Comparison of ENCODE assay signal across 28 cellular contexts in genomic region chr14:75493580-75494130, GRCh38. TPM values are rescaled to one million over a fixed set of nuclear protein-coding genes. Genes with fewer than 3 reads are reported as not detected.
DNase-seq lines count a peak whose midpoint lies in the region; ATAC-seq, FAIRE-seq and TF ChIP-seq lines count a peak whose summit lies in the region.
"Had no signal": no experiment of that assay in that cellular context is flagged by ENCODE, and none has a peak within 500 bp of the region (broad histone marks: within the 10 kb centered on the region; RNA-seq: fewer than 3 reads in every experiment).

No MANE protein-coding gene starts in this region.

- H3K27me3 ChIP-seq in lung (ENCODE audit: control insufficient read depth, insufficient read depth), result no peaks in the 10 kb centered on the region
- H3K27me3 ChIP-seq: BLaER1 treated with 17β-estradiol and CSF1 and Interleukin-3, amounts not matched to agents 10 nM and 100 nM; gastrocnemius medialis; MG63 had no signal

- WGBS in lung, 2 donors, result 61% methylated on average over 8 of the region's 8 CpGs

- peak; percentile 36 for DNase-seq in activated CD4-positive, alpha-beta memory T cell treated with anti-CD3 and anti-CD28 coated beads for 36 hours
- no peak for DNase-seq in activated CD4-positive, alpha-beta memory T cell treated with anti-CD3 and anti-CD28 coated beads, Interleukin-2, amount 10 ng/mL, durations not matched to agents 7 days and 5 days
- DNase-seq in GM12891 (ENCODE audit: insufficient read length, low spot score) (no peak), T-helper 17 cell (no peak), lung (ENCODE audit: low spot score) (peak; percentile 11), NCI-H1105 (lab: John Stamatoyannopoulos, UW) (no peak)
- DNase-seq: ACHN; activated gamma-delta T cell treated with Interleukin-2 at 50 U/mL for 16 hours; effector CD8-positive, alpha-beta T cell; gastrocnemius medialis; GOT3; IMR-90; kidney; mammary epithelial cell; MG63; NCI-H146; nucleus accumbens; SHP77; stimulated activated CD4-positive, alpha-beta T cell treated with anti-CD3 and anti-CD28 coated beads, Interleukin-12 subunit alpha, Interleukin-12 subunit beta, amount 100 ng/mL, for 4 hours; stimulated activated CD8-positive, alpha-beta memory T cell treated with anti-CD3 and anti-CD28 coated beads, Interleukin-4, amount 100 ng/mL, for 48 hours; T-cell had no signal

- ATAC-seq in T-helper 17 cell (no peak), lung (ENCODE audit: insufficient read depth, low FRiP score) (no peak), GM19452 (IDR thresholded peaks at IDR 0.05; ENCODE audit: unreplicated experiment) (no peak), GM18519 (IDR thresholded peaks at IDR 0.05; ENCODE audit: low FRiP score, unreplicated experiment) (no peak)
- ATAC-seq: T-cell had no signal

- TF ChIP-seq POLR2A in GM12891 (IDR thresholded peaks at IDR 0.05; ENCODE audit: low read depth, low read length), result no peak

- H3K4me1 Mint-ChIP-seq in activated CD4-positive, alpha-beta memory T cell treated with anti-CD3 and anti-CD28 coated beads for 36 hours (ENCODE audit: low read depth), result peaks cover 56% of the 10 kb centered on the region
- H3K4me1 Mint-ChIP-seq in activated CD4-positive, alpha-beta memory T cell treated with anti-CD3 and anti-CD28 coated beads, Interleukin-2, amount 10 ng/mL, durations not matched to agents 7 days and 5 days, result peaks cover 62% of the 10 kb centered on the region
- H3K4me1 Mint-ChIP-seq in T-helper 17 cell, result peaks cover 12% of the 10 kb centered on the region

- H3K4me3 ChIP-seq in lung, result no peak overlapping the region
- H3K4me3 ChIP-seq: BLaER1 treated with 17β-estradiol and CSF1 and Interleukin-3, amounts not matched to agents 10 nM and 100 nM; gastrocnemius medialis; MG63 had no signal

- H3K27me3 Mint-ChIP-seq in activated CD4-positive, alpha-beta memory T cell treated with anti-CD3 and anti-CD28 coated beads for 36 hours, result no peaks in the 10 kb centered on the region
- H3K27me3 Mint-ChIP-seq in activated CD4-positive, alpha-beta memory T cell treated with anti-CD3 and anti-CD28 coated beads, Interleukin-2, amount 10 ng/mL, durations not matched to agents 7 days and 5 days, result no peaks in the 10 kb centered on the region
- peaks cover 12% of the 10 kb centered on the region for H3K27me3 Mint-ChIP-seq in T-helper 17 cell
- H3K27me3 Mint-ChIP-seq: T-cell had no signal

- H3K9me3 ChIP-seq in T-helper 17 cell (ENCODE audit: control insufficient read depth, low read length, poor library complexity, severe bottlenecking) (no peaks in the 10 kb centered on the region), lung (ENCODE audit: control insufficient read depth in 2 of 2, insufficient read depth in 1 of 2, low read length in 1 of 2) (peaks cover 0 to 1% of the 10 kb centered on the region in 2 donors)
- H3K9me3 ChIP-seq: BLaER1 treated with 17β-estradiol and CSF1 and Interleukin-3, amounts not matched to agents 10 nM and 100 nM; gastrocnemius medialis; MG63 had no signal

- H3K27ac Mint-ChIP-seq in activated CD4-positive, alpha-beta memory T cell treated with anti-CD3 and anti-CD28 coated beads for 36 hours, result peak overlapping the region; percentile 73
- no peak overlapping the region for H3K27ac Mint-ChIP-seq in activated CD4-positive, alpha-beta memory T cell treated with anti-CD3 and anti-CD28 coated beads, Interleukin-2, amount 10 ng/mL, durations not matched to agents 7 days and 5 days
- H3K27ac Mint-ChIP-seq in T-helper 17 cell, result peak overlapping the region; percentile 43
- H3K27ac Mint-ChIP-seq: T-cell had no signal

- H3K36me3 ChIP-seq in lung (ENCODE audit: control insufficient read depth in 2 of 2, insufficient read depth in 2 of 2, low read length in 2 of 2), result no peaks in the 10 kb centered on the region
- H3K36me3 ChIP-seq: BLaER1 treated with 17β-estradiol and CSF1 and Interleukin-3, amounts not matched to agents 10 nM and 100 nM; gastrocnemius medialis; MG63 had no signal

- POLR2A ChIA-PET in activated CD4-positive, alpha-beta memory T cell treated with anti-CD3 and anti-CD28 coated beads for 36 hours (lab: Charles Lee), result interaction anchor here (0.9 kb wide), 1 partner anchor 68 kb away, joined by 3 read pairs; no protein-coding TSS in a partner anchor
- POLR2A ChIA-PET in activated CD4-positive, alpha-beta memory T cell treated with anti-CD3 and anti-CD28 coated beads, Interleukin-2, amount 10 ng/mL, durations not matched to agents 7 days and 5 days (lab: Charles Lee), result interaction anchor here (1.6 kb wide), 1 partner anchor 21 kb away, joined by 4 read pairs; no protein-coding TSS in a partner anchor

- peak; percentile 63 for FAIRE-seq in GM12891 (lab: Jason Lieb, UNC)
- FAIRE-seq: astrocyte, kidney had no signal

- no peak overlapping the region for H3K27ac ChIP-seq in lung (ENCODE audit: low read depth in 1 of 2, low read length in 1 of 2)
- H3K27ac ChIP-seq: BLaER1 treated with 17β-estradiol and CSF1 and Interleukin-3, amounts not matched to agents 10 nM and 100 nM; VCaP had no signal

- no peaks in the 10 kb centered on the region for H3K4me1 ChIP-seq in lung (ENCODE audit: control insufficient read depth in 2 of 2, insufficient read depth in 2 of 2, low read length in 2 of 2)

- H3K9me3 Mint-ChIP-seq in activated CD4-positive, alpha-beta memory T cell treated with anti-CD3 and anti-CD28 coated beads for 36 hours, result peaks cover 3% of the 10 kb centered on the region
- peaks cover 6% of the 10 kb centered on the region for H3K9me3 Mint-ChIP-seq in activated CD4-positive, alpha-beta memory T cell treated with anti-CD3 and anti-CD28 coated beads, Interleukin-2, amount 10 ng/mL, durations not matched to agents 7 days and 5 days
- H3K9me3 Mint-ChIP-seq: T-cell had no signal

- intact Hi-C loops in activated CD4-positive, alpha-beta memory T cell treated with anti-CD3 and anti-CD28 coated beads for 36 hours (cut with micrococcal nuclease), result loop anchor here (1.0 to 2.0 kb wide), 3 partner anchors 17 to 167 kb away; partner anchors contain the start of genes ERG28 and TTLL5

- H3K4me3 Mint-ChIP-seq in activated CD4-positive, alpha-beta memory T cell treated with anti-CD3 and anti-CD28 coated beads for 36 hours, result no peak overlapping the region
- no peak overlapping the region for H3K4me3 Mint-ChIP-seq in activated CD4-positive, alpha-beta memory T cell treated with anti-CD3 and anti-CD28 coated beads, Interleukin-2, amount 10 ng/mL, durations not matched to agents 7 days and 5 days
- H3K4me3 Mint-ChIP-seq in T-helper 17 cell, result no peak overlapping the region
- H3K4me3 Mint-ChIP-seq: T-cell had no signal

- TF ChIP-seq CTCF in lung (IDR thresholded peaks at IDR 0.05; ENCODE audit: control extremely low read depth, extremely low read depth), result no peak

- CTCF ChIA-PET in activated CD4-positive, alpha-beta memory T cell treated with anti-CD3 and anti-CD28 coated beads for 36 hours (lab: Charles Lee), result interaction anchor here (0.8 to 1.6 kb wide), 3 partner anchors 29 to 73 kb away, joined by 3 to 7 read pairs (median 4); partner anchors contain the start of gene BATF
- CTCF ChIA-PET in activated CD4-positive, alpha-beta memory T cell treated with anti-CD3 and anti-CD28 coated beads, Interleukin-2, amount 10 ng/mL, durations not matched to agents 7 days and 5 days (lab: Charles Lee), result interaction anchor here (1.4 kb wide), 1 partner anchor 67 kb away, joined by 4 read pairs; no protein-coding TSS in a partner anchor

- H3K36me3 Mint-ChIP-seq in activated CD4-positive, alpha-beta memory T cell treated with anti-CD3 and anti-CD28 coated beads for 36 hours, result no peaks in the 10 kb centered on the region
- H3K36me3 Mint-ChIP-seq in activated CD4-positive, alpha-beta memory T cell treated with anti-CD3 and anti-CD28 coated beads, Interleukin-2, amount 10 ng/mL, durations not matched to agents 7 days and 5 days (ENCODE audit: low read depth), result no peaks in the 10 kb centered on the region
- H3K36me3 Mint-ChIP-seq in T-helper 17 cell (ENCODE audit: low read depth), result peaks cover 5% of the 10 kb centered on the region
- H3K36me3 Mint-ChIP-seq: T-cell had no signal

TF ChIP-seq in GM12891, 5 proteins besides CTCF, POLR2A, EP300 and RAD21:
- TF ChIP-seq POLR2AphosphoS5 (IDR thresholded peaks at IDR 0.05; ENCODE audit: low read depth, low read length) (no peak), PAX5 (IDR thresholded peaks at IDR 0.05; ENCODE audit: insufficient read depth, low read length, severe bottlenecking) (no peak), SPI1 (IDR thresholded peaks at IDR 0.05; ENCODE audit: low read depth, low read length) (no peak)

RNA-seq across cellular contexts. Expression of gene BATF, which starts 28.6 kb away (rescaled TPM):
- total RNA-seq in activated CD4-positive, alpha-beta memory T cell treated with anti-CD3 and anti-CD28 coated beads for 36 hours, result 100 to 1,000 TPM; 171 to 182 TPM
- total RNA-seq in activated CD4-positive, alpha-beta memory T cell treated with anti-CD3 and anti-CD28 coated beads, Interleukin-2, amount 10 ng/mL, durations not matched to agents 7 days and 5 days, result 10 to 100 TPM; 63.0 to 66.1 TPM
- 74.9 TPM for polyA plus RNA-seq in GM12891 (2012; ENCODE audit: low read depth, missing spikeins)
- total RNA-seq in T-helper 17 cell (10 to 100 TPM; 20.3 to 21.3 TPM), lung (1 to 10 TPM; 7.4 to 8.2 TPM)
- polyA plus RNA-seq in lung, result 10 to 100 TPM; 15.2 to 74.3 TPM
- total RNA-seq: astrocyte, cerebellum, IMR-90, mammary epithelial cell, temporal lobe had no signal
- polyA plus RNA-seq: IMR-90, mammary epithelial cell had no signal

Comparison
In these comparisons a context has a peak if more than half of its experiments do, and no peak if none do; other contexts are left out.
1. DNase-seq: peak in activated CD4-positive, alpha-beta memory T cell treated with anti-CD3 and anti-CD28 coated beads for 36 hours (single experiment) and lung (single experiment); none in activated CD4-positive, alpha-beta memory T cell treated with anti-CD3 and anti-CD28 coated beads, Interleukin-2, amount 10 ng/mL, durations not matched to agents 7 days and 5 days (single experiment), GM12891 (single experiment), T-helper 17 cell (0 of 3) and NCI-H1105 (single experiment).